Comparison of ENCODE assay signal across 8 cellular contexts in the genomic region with DNA sequence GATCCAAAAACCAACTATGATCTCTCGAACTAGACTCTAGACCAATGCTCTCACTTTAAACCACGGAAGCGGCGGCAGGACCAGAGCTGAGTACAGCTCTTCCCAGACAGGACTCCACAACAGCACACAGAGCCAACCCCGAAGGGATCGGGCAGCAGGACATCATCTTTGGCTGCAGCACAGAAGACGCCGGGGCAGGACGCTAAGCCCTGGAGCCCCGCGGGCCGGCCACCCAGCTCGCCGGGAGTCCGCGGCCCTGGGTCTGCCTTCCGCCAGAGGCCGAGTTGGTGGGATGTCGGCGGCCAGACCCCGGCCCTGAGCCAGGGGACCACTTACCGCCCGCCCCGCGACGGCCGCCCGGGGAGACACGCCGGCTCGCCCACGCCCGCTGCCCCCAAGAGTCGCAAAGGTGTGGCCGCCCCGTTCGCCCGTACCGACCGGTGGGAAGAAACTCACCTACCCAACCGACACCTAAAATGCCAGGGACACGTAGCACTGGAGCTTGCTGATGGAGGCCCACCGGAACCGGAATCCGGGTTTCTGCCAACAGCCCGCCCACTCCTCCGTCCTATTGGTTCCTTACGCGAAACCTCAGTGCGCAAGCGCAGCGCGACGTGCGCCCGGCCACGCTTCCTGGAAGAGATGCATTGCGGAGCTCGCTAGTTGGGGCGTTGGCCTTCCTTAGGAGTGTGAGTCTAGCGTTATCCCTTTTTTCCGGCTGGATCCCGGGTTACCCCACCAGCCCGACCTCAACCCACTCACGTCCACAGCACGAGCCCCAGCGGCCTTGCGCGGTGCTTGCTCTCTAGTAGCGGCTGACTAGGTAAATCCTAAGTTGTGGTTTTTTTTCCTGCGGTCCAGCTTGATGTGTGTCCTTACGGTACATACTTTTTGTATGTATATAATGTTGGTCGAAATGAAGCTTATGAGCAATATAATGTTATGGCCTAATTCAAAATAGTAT. TPM values are rescaled to one million over a fixed set of nuclear protein-coding genes. Genes with fewer than 3 reads are reported as not detected.
A peak's percentile ranks its signal among the peaks of the same experiment; 100 is the strongest.
DNase-seq lines count a peak whose midpoint lies in the region; ATAC-seq and TF ChIP-seq lines count a peak whose summit lies in the region.

A gene (minus strand): TSS at position 510 of the 964 bp plus-strand sequence. CDS start 1,623 bp downstream, outside the sequence.

- POLR2A ChIA-PET in PC-9 (lab: Charles Lee; ENCODE audit: unreplicated experiment), result interaction anchor here (0.5 to 1.2 kb wide), 17 partner anchors 30 to 1316 kb away, joined by 3 to 9 read pairs (median 4); a partner anchor contains a TSS

- peaks cover 44% of the 10 kb centered on the region for H4K20me1 ChIP-seq in PC-9 (ENCODE audit: insufficient read depth)

- ATAC-seq in GM21619 (IDR thresholded peaks at IDR 0.05; ENCODE audit: unreplicated experiment), result peak; percentile 95

- H3K36me3 ChIP-seq in PC-9 (ENCODE audit: low read depth), result peaks cover 35% of the 10 kb centered on the region

- H3K27ac ChIP-seq in PC-9, result peak within 1 kb of the TSS; percentile 77

- no peaks in the 10 kb centered on the region for H3K9me2 ChIP-seq in PC-9 (ENCODE audit: insufficient read depth)

- no peaks in the 10 kb centered on the region for H3K9me3 ChIP-seq in PC-9 (ENCODE audit: insufficient read depth, low read depth)

- H3K27me3 ChIP-seq in PC-9 (ENCODE audit: insufficient read depth, low read depth), result no peaks in the 10 kb centered on the region

- CTCF ChIA-PET in PC-9 (lab: Charles Lee), result interaction anchor here (0.9 to 2.2 kb wide), 4 partner anchors 15 to 656 kb away, joined by 3 to 13 read pairs (median 6); no protein-coding TSS in a partner anchor

- H3K4me3 ChIP-seq in Jurkat, Clone E6-1 (ENCODE audit: low read length), result peak within 1 kb of the TSS; percentile 95
- peak within 1 kb of the TSS; percentile 77 for H3K4me3 ChIP-seq in PC-9
- H3K4me3 ChIP-seq in epithelial cell of proximal tubule (ENCODE audit: low read depth, low read length), result peak within 1 kb of the TSS; percentile 81

- peaks cover 67% of the 10 kb centered on the region for H3K79me2 ChIP-seq in PC-9 (ENCODE audit: low read depth)

- peak; percentile 95 for DNase-seq in DMS153 (lab: John Stamatoyannopoulos, UW)
- peak; percentile 93 for DNase-seq in Jurkat, Clone E6-1 (ENCODE audit: low read depth, low spot score)
- DNase-seq in PC-9, result peak; percentile 99
- peak; percentile 95 for DNase-seq in activated T-cell treated with anti-CD3 and anti-CD28 coated beads, Interleukin-2, amount 50 U/mL, for 1 hour
- peak; percentile 65 for DNase-seq in epithelial cell of proximal tubule (ENCODE audit: low read depth)
- DNase-seq in mucosa of gallbladder (ENCODE audit: low spot score), result peak; percentile 98
- DNase-seq in stimulated activated CD8-positive, alpha-beta memory T cell treated with anti-CD3 and anti-CD28 coated beads, Interleukin-4, amount 100 ng/mL, for 4 hours (ENCODE audit: low read depth in 2 of 2, low spot score in 1 of 2), result peak; percentile 90 to 96

- H2AFZ ChIP-seq in PC-9, result peak within 1 kb of the TSS; percentile 95

- intact Hi-C loops in PC-9 (cut with micrococcal nuclease; ENCODE audit: unreplicated experiment), result loop anchor here (5.0 kb wide), 1 partner anchor 608 kb away; a partner anchor contains a TSS

- TF ChIP-seq CTCF in PC-9 (conservative IDR thresholded peaks at IDR 0.05) (no peak), epithelial cell of proximal tubule (conservative IDR thresholded peaks at IDR 0.05; ENCODE audit: low read depth, low read length) (no peak)

- peaks cover 18% of the 10 kb centered on the region; the same call in 1 of the 2 replicates for H3F3A ChIP-seq in PC-9 (ENCODE audit: insufficient read depth, low read depth)

- peaks cover 20% of the 10 kb centered on the region for H3K4me1 ChIP-seq in PC-9 (replicated peaks; ENCODE audit: insufficient read depth)

- TSS peak; percentile 63 for BruUV-seq in PC-9 (replicated peaks; lab: Mats Ljungman, UMichigan)

- H3K4me2 ChIP-seq in PC-9, result peak within 1 kb of the TSS; percentile 95

RNA-seq across cellular contexts. Expression of the gene that starts here (rescaled TPM):
- polyA plus RNA-seq in Jurkat, Clone E6-1 (2012; ENCODE audit: insufficient read depth, insufficient read length), result 258 TPM
- total RNA-seq in PC-9 (2021) (203 and 261 TPM in 2 replicates), epithelial cell of proximal tubule (295 and 716 TPM in 2 replicates), mucosa of gallbladder (91.8 TPM)

Comparison
In these comparisons a context has a peak if more than half of its experiments do, and no peak if none do; other contexts are left out.
1. Peak in every context shown above with its lines: DNase-seq, ATAC-seq, H3K4me3 ChIP-seq and H3K27ac ChIP-seq.